Comparison of ENCODE assay signal across 16 cellular contexts in genomic region chr12:79250186-79250585, GRCh38.
"Had no signal": no experiment of that assay in that cellular context is flagged by ENCODE, and none has a peak within 500 bp of the region (broad histone marks: within the 10 kb centered on the region; RNA-seq: fewer than 3 reads in every experiment).

No MANE protein-coding gene starts in this region.

- H3K4me1 ChIP-seq: foreskin keratinocyte, right atrium auricular region had no signal

- H3K36me3 ChIP-seq: right atrium auricular region had no signal

- H3K27me3 ChIP-seq: dorsolateral prefrontal cortex, foreskin keratinocyte, right atrium auricular region had no signal

- H3K4me3 ChIP-seq: dorsolateral prefrontal cortex, right atrium auricular region had no signal

- DNase-seq: activated CD4-positive, alpha-beta T cell treated with anti-CD3 and anti-CD28 coated beads, Interleukin-2, amount 10 ng/mL, durations not matched to agents 24 days and 14 days; activated CD4-positive, CD25-positive, alpha-beta regulatory T cell; activated CD8-positive, alpha-beta memory T cell treated with anti-CD3 and anti-CD28 coated beads, Interleukin-2, amount 50 U/mL, for 48 hours; activated CD8-positive, alpha-beta T cell treated with anti-CD3 and anti-CD28 coated beads, Interleukin-2, amount 10 ng/mL, durations not matched to agents 7 days and 5 days; activated naive CD8-positive, alpha-beta T cell treated with anti-CD3 and anti-CD28 coated beads, Interleukin-2, amount 10 ng/mL, durations not matched to agents 7 days and 5 days; anterior cingulate cortex; dorsolateral prefrontal cortex; endodermal cell; glutamatergic neuron; occipital lobe; small intestine; stimulated activated CD4-positive, alpha-beta T cell treated with anti-CD3 and anti-CD28 coated beads, Interleukin-4, amount 100 ng/mL, for 24 hours; stimulated activated naive CD4-positive, alpha-beta T cell treated with Interleukin-2 at 50 U/mL for 16 hours; trophoblast cell had no signal

- H3K27ac ChIP-seq: dorsolateral prefrontal cortex, foreskin keratinocyte, right atrium auricular region had no signal
